1 cellular context compared by ENCODE assay signal in genomic region chr17:1629647-1630310, GRCh38.
TF ChIP-seq lines count a peak whose summit lies in the region.

No MANE protein-coding gene starts in this region.

TF ChIP-seq in K562, 482 proteins besides CTCF, POLR2A, EP300 and RAD21 (continues in another document):
- TF ChIP-seq TEAD1 (CRISPR knock-in tag; IDR thresholded peaks at IDR 0.05) (0 out of 4 replicates have a peak, but pooled peaks have one; percentile 15 to 47), TFAP4 (CRISPR knock-in tag; IDR thresholded peaks at IDR 0.05; ENCODE audit: borderline replicate concordance) (peak; percentile 84), MAZ (CRISPR knock-in tag; conservative IDR thresholded peaks at IDR 0.05 in 1 of 2, IDR thresholded peaks at IDR 0.05 in 1 of 2) (peak in 1 of 2 experiments; percentile 50; a peak in 1 of 4 replicates), TEAD4 (IDR thresholded peaks at IDR 0.05; ENCODE audit: low read length) (peak; percentile 33), TEAD4 (CRISPR knock-in tag; IDR thresholded peaks at IDR 0.05; ENCODE audit: borderline replicate concordance) (no peak), RBBP5 (IDR thresholded peaks at IDR 0.05; ENCODE audit: borderline replicate concordance, insufficient read depth, low read length, poor library complexity, severe bottlenecking) (peak; percentile 10), KAT7 (CRISPR knock-in tag; IDR thresholded peaks at IDR 0.05; ENCODE audit: borderline replicate concordance) (0 out of 2 replicates have a peak, but pooled peaks have one; percentile 31), MNT (conservative IDR thresholded peaks at IDR 0.05) (peak in 1 of 2 experiments; percentile 33; a peak in 1 of 4 replicates), CC2D1A (IDR thresholded peaks at IDR 0.05) (peak; percentile 59; the same call in 1 of the 2 replicates), CTCFL (IDR thresholded peaks at IDR 0.05; ENCODE audit: borderline replicate concordance, insufficient read depth, low read depth, low read length, poor library complexity, severe bottlenecking) (peak; percentile 13), ARID4B (CRISPR knock-in tag; IDR thresholded peaks at IDR 0.05) (peak; percentile 65), BRD9 (IDR thresholded peaks at IDR 0.05; ENCODE audit: low read depth, partially characterized antibody) (peak; percentile 51), MXD1 (CRISPR knock-in tag; IDR thresholded peaks at IDR 0.05; ENCODE audit: borderline replicate concordance, poor library complexity, severe bottlenecking) (no peak), ZNF384 (IDR thresholded peaks at IDR 0.05; ENCODE audit: low read depth, low read length) (0 out of 2 replicates have a peak, but pooled peaks have one; percentile 6), PPARD (CRISPR knock-in tag; IDR thresholded peaks at IDR 0.05) (no peak), DEAF1 (CRISPR knock-in tag; IDR thresholded peaks at IDR 0.05) (peak; percentile 82), SMC3 (conservative IDR thresholded peaks at IDR 0.05; ENCODE audit: insufficient read depth, low read depth, low read length) (peak; percentile 49), SNAPC5 (CRISPR knock-in tag; IDR thresholded peaks at IDR 0.05) (no peak), IRF1 (CRISPR knock-in tag; IDR thresholded peaks at IDR 0.05; ENCODE audit: borderline replicate concordance) (no peak), MAFK (IDR thresholded peaks at IDR 0.05; ENCODE audit: low read length) (no peak), ZNF77 (CRISPR knock-in tag; IDR thresholded peaks at IDR 0.05) (no peak), MEF2D (tag; conservative IDR thresholded peaks at IDR 0.05; ENCODE audit: low read depth) (no peak), PHF21A (IDR thresholded peaks at IDR 0.05; ENCODE audit: borderline replicate concordance, low read depth) (no peak), ARID2 (IDR thresholded peaks at IDR 0.05) (peak; percentile 56; the same call in 1 of the 2 replicates), STAG1 (CRISPR knock-in tag; IDR thresholded peaks at IDR 0.05; ENCODE audit: borderline replicate concordance) (peak; percentile 66; the same call in 1 of the 2 replicates), MAX (CRISPR knock-in tag; IDR thresholded peaks at IDR 0.05) (peak; percentile 21; the same call in 1 of the 2 replicates), KDM2B (CRISPR knock-in tag; IDR thresholded peaks at IDR 0.05) (no peak), MBD2 (IDR thresholded peaks at IDR 0.05; ENCODE audit: borderline replicate concordance, low read depth) (no peak), NR2C2 (CRISPR knock-in tag; IDR thresholded peaks at IDR 0.05) (0 out of 2 replicates have a peak, but pooled peaks have one; percentile 46), NR2C2 (tag; IDR thresholded peaks at IDR 0.05) (no peak), ZBTB11 (CRISPR knock-in tag; IDR thresholded peaks at IDR 0.05) (no peak), ZNF764 (CRISPR knock-in tag; IDR thresholded peaks at IDR 0.05; ENCODE audit: low read depth) (peak; percentile 90), MTA3 (IDR thresholded peaks at IDR 0.05; ENCODE audit: borderline replicate concordance) (0 out of 2 replicates have a peak, but pooled peaks have one; percentile 28)
